1 cellular context compared by ENCODE assay signal in genomic region chr2:237596856-237597679, GRCh38.
TF ChIP-seq lines count a peak whose summit lies in the region.

No MANE protein-coding gene starts in this region.

TF ChIP-seq in H1, 55 proteins besides CTCF, POLR2A, EP300 and RAD21:
- TF ChIP-seq YY1 (IDR thresholded peaks at IDR 0.05; ENCODE audit: low read depth, low read length) (no peak), RBBP5 (IDR thresholded peaks at IDR 0.05; ENCODE audit: borderline replicate concordance, low read depth, low read length) (no peak), CHD1 (IDR thresholded peaks at IDR 0.05; ENCODE audit: low read depth, low read length) (no peak), RNF2 (IDR thresholded peaks at IDR 0.05; ENCODE audit: borderline replicate concordance, low read depth, low read length, missing control alignments, poor library complexity, severe bottlenecking) (no peak), SP2 (IDR thresholded peaks at IDR 0.05; ENCODE audit: low read length) (no peak), CBX8 (IDR thresholded peaks at IDR 0.05; ENCODE audit: borderline replicate concordance, low read depth, low read length) (no peak), KDM4A (IDR thresholded peaks at IDR 0.05; ENCODE audit: low read depth, low read length, severe bottlenecking) (no peak), HDAC2 (IDR thresholded peaks at IDR 0.05; ENCODE audit: borderline replicate concordance in 1 of 2, low read depth in 2 of 2, low read length in 2 of 2) (no peak), NRF1 (IDR thresholded peaks at IDR 0.05; ENCODE audit: low read depth, low read length) (no peak), TBP (IDR thresholded peaks at IDR 0.05; ENCODE audit: low read depth, low read length) (no peak), POLR2AphosphoS5 (IDR thresholded peaks at IDR 0.05; ENCODE audit: low read depth, low read length) (no peak), SP4 (IDR thresholded peaks at IDR 0.05; ENCODE audit: low read length) (no peak), GABPA (IDR thresholded peaks at IDR 0.05; ENCODE audit: borderline replicate concordance, insufficient read depth, low read length) (no peak), SP1 (IDR thresholded peaks at IDR 0.05; ENCODE audit: low read depth, low read length) (no peak), NANOG (IDR thresholded peaks at IDR 0.05; ENCODE audit: insufficient read depth, low read depth, low read length, poor library complexity, severe bottlenecking) (no peak), SIX5 (IDR thresholded peaks at IDR 0.05; ENCODE audit: low read depth, low read length) (no peak), KDM1A (IDR thresholded peaks at IDR 0.05; ENCODE audit: borderline replicate concordance, low read length) (no peak), SRF (IDR thresholded peaks at IDR 0.05; ENCODE audit: low read depth, low read length) (no peak)
- TF ChIP-seq, protein P1, sequence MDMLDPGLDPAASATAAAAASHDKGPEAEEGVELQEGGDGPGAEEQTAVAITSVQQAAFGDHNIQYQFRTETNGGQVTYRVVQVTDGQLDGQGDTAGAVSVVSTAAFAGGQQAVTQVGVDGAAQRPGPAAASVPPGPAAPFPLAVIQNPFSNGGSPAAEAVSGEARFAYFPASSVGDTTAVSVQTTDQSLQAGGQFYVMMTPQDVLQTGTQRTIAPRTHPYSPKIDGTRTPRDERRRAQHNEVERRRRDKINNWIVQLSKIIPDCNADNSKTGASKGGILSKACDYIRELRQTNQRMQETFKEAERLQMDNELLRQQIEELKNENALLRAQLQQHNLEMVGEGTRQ (IDR thresholded peaks at IDR 0.05; ENCODE audit: low read length): no peak
